Comparison of ENCODE assay signal across 8 cellular contexts in the genomic region with DNA sequence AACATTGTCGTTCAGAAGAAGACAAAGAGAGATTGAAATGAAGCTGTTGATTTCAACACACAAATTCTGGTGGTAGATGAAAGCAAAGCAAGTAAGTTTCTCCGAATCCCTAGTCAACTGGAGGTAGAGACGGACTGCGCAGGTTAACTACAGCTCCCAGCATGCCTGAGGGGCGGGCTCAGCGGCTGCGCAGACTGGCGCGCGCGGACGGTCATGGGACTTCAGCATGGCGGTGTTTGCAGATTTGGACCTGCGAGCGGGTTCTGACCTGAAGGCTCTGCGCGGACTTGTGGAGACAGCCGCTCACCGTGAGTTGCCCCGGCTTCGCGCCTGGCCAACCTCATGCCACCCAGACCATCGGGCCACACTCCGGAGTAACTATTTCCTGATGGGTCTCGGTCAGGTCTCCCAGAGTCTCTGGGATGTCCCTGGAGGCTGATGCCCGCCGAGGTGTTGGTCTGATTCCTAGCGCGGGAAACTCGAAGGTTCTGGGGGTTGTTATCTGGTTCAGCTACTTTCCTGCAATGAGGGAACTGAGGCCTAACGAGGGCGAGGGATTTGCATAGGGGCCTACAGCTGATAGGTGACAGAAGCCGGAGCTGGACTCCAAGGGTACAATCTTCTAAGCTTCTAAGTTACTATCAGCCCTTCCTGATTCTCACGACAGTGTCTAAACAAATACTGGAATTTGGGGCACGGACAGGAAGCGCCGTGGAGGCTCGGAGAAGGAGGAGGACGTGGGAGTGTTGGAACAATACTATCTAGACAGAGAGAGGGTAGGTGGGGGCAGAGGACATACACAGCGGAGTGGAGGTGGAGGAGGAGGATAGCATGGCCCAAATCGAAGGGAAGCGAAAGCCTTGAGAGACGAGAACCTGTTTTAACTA.
DNase-seq lines count a peak whose midpoint lies in the region; ATAC-seq and TF ChIP-seq lines count a peak whose summit lies in the region.

Gene RPP30 (plus strand): TSS at position 214 of the 887 bp plus-strand sequence. CDS start 13 bp downstream, at position 227.

- H3K4me1 ChIP-seq in stomach smooth muscle (ENCODE audit: control insufficient read depth, insufficient read depth, low read length), result peaks cover 8% of the 10 kb centered on the region

- H3K4me3 ChIP-seq in stomach smooth muscle (ENCODE audit: low read length in 2 of 2), result peak within 1 kb of the TSS; percentile 96 to 98

- peaks cover 24% of the 10 kb centered on the region for H3K4me1 Mint-ChIP-seq in nephron progenitor cell

- peaks cover 22% of the 10 kb centered on the region for H3K9me3 ChIP-seq in KOPT-K1 (ENCODE audit: insufficient read depth, low read length, poor library complexity, severe bottlenecking)
- no peaks in the 10 kb centered on the region for H3K9me3 ChIP-seq in stomach smooth muscle (ENCODE audit: control insufficient read depth in 2 of 2, low read length in 2 of 2)

- peak within 1 kb of the TSS; percentile 99 for H3K4me3 Mint-ChIP-seq in nephron progenitor cell

- peak within 1 kb of the TSS; percentile 81 to 86 for H3K9ac ChIP-seq in stomach smooth muscle (ENCODE audit: low read length in 2 of 2)

- H3K27ac ChIP-seq in KOPT-K1 (ENCODE audit: low read depth, low read length, poor library complexity, severe bottlenecking) (peak within 1 kb of the TSS; percentile 70), stomach smooth muscle (ENCODE audit: low read length) (peak within 1 kb of the TSS; percentile 18)

- peak; percentile 98 for ATAC-seq in GM21825 (IDR thresholded peaks at IDR 0.05; ENCODE audit: unreplicated experiment)

- no peaks in the 10 kb centered on the region for H3K27me3 ChIP-seq in stomach smooth muscle (ENCODE audit: control insufficient read depth in 1 of 2, insufficient read depth in 2 of 2, low read length in 2 of 2)

- H3K27me3 Mint-ChIP-seq in nephron progenitor cell (ENCODE audit: low read depth, poor library complexity), result peaks cover 6% of the 10 kb centered on the region

- H3K27ac Mint-ChIP-seq in nephron progenitor cell, result peak within 1 kb of the TSS; percentile 85

- peaks cover 27% of the 10 kb centered on the region for H3K36me3 Mint-ChIP-seq in nephron progenitor cell (ENCODE audit: low read depth)

- peaks cover 18% of the 10 kb centered on the region for H3K36me3 ChIP-seq in KOPT-K1 (ENCODE audit: insufficient read depth, low read length)
- H3K36me3 ChIP-seq in stomach smooth muscle (ENCODE audit: control insufficient read depth in 2 of 2, insufficient read depth in 2 of 2, low read length in 2 of 2), result peaks cover 5 to 10% of the 10 kb centered on the region in 2 donors

- peak; percentile 79 for DNase-seq in EL
- peak; percentile 20 for DNase-seq in SHP77 treated with DMSO at 0.1 percent for 48 hours (lab: John Stamatoyannopoulos, UW)
- DNase-seq in activated gamma-delta T cell (lab: John Stamatoyannopoulos, UW), result peak; percentile 70
- peak; percentile 47 for DNase-seq in fibroblast of the conjunctiva (ENCODE audit: low read depth)
- DNase-seq in nephron progenitor cell, result peak; percentile 84

- peaks cover 26% of the 10 kb centered on the region for H3K9me3 Mint-ChIP-seq in nephron progenitor cell

- TF ChIP-seq CTCF in nephron progenitor cell (IDR thresholded peaks at IDR 0.05), result no peak

Comparison
In these comparisons a context has a peak if more than half of its experiments do, and no peak if none do; other contexts are left out.
1. Peak in every context shown above with its lines: DNase-seq, ATAC-seq, H3K4me3 ChIP-seq and H3K27ac ChIP-seq.
2. DNase-seq: peak in every context shown above with its lines; median percentile 84 in nephron progenitor cell; 79 in EL; 70 in activated gamma-delta T cell; 47 in fibroblast of the conjunctiva; 20 in SHP77 treated with DMSO at 0.1 percent for 48 hours.